In the genomic region with DNA sequence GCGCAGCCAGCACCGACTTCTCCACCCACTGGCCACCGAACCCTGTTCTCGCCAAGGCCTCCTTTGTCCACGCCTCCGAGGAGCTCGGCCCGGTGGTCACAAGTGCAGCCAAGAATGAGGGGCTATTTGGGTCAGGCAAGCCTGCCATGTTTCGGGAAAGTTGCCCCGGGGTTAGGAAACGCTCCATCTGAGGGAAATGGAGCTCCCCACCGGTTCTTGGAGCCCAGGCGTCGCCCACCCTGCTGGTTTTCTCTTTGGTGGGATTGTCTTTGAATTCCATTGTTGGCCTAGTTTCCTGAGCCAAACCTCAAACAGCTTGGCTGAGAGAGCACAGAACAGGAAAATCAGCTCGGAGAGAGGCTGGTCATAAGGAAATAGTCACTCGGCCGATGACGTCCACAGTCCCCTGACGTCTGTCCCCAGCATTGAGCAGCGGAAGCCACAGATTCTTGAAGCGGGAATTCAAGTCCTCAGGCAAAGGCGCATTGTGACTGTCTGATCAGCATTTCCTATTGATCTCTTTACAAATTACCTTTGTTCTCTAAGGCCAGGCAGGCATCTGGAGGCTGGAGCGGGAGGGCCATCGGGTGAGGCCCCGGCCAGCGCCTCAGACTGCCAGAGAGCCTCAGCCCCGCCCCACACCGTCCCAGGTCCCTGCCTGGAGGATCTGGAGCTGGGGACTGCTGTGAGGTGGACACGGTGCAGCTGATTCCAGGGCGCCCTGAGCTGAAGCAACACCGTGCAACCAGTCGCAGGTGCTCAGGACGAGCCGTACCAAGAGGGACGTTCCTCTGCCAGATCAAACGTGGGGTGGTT, we compare ENCODE assay signal across 8 cellular contexts.
DNase-seq lines count a peak whose midpoint lies in the region; ATAC-seq lines count a peak whose summit lies in the region.

No MANE protein-coding gene starts in this region.

- H3K27ac ChIP-seq in caudate nucleus (ENCODE audit: low read depth, low read length): peak overlapping the region; percentile 77
- peak overlapping the region; percentile 73 for H3K27ac ChIP-seq in layer of hippocampus (ENCODE audit: low read depth, low read length)

- no peak for ATAC-seq in HG03280 (IDR thresholded peaks at IDR 0.05; ENCODE audit: unreplicated experiment)

- DNase-seq in NCI-H146 (lab: John Stamatoyannopoulos, UW) (peak; percentile 48), caudate nucleus (lab: John Stamatoyannopoulos, UW) (peak in 32 of 61 donors; percentile 13 to 76 (median 52)), superior temporal gyrus (ENCODE audit: extremely low spot score) (peak; percentile 58), NCI-H1048 (lab: John Stamatoyannopoulos, UW) (no peak), NCI-H1694 treated with DMSO at 0.1 percent for 48 hours (lab: John Stamatoyannopoulos, UW) (no peak)
- no peak for DNase-seq in activated CD4-positive, alpha-beta T cell treated with anti-CD3 and anti-CD28 coated beads for 1 hour

- H3K27me3 ChIP-seq in layer of hippocampus (ENCODE audit: control insufficient read depth, insufficient read depth, low read length): peaks cover 4% of the 10 kb centered on the region

Comparison
In these comparisons a context has a peak if more than half of its experiments do, and no peak if none do; other contexts are left out.
1. DNase-seq: peak in NCI-H146 (single experiment), caudate nucleus (32 of 61) and superior temporal gyrus (single experiment); none in activated CD4-positive, alpha-beta T cell treated with anti-CD3 and anti-CD28 coated beads for 1 hour (single experiment), NCI-H1048 (single experiment) and NCI-H1694 treated with DMSO at 0.1 percent for 48 hours (single experiment).